In the genomic region with DNA sequence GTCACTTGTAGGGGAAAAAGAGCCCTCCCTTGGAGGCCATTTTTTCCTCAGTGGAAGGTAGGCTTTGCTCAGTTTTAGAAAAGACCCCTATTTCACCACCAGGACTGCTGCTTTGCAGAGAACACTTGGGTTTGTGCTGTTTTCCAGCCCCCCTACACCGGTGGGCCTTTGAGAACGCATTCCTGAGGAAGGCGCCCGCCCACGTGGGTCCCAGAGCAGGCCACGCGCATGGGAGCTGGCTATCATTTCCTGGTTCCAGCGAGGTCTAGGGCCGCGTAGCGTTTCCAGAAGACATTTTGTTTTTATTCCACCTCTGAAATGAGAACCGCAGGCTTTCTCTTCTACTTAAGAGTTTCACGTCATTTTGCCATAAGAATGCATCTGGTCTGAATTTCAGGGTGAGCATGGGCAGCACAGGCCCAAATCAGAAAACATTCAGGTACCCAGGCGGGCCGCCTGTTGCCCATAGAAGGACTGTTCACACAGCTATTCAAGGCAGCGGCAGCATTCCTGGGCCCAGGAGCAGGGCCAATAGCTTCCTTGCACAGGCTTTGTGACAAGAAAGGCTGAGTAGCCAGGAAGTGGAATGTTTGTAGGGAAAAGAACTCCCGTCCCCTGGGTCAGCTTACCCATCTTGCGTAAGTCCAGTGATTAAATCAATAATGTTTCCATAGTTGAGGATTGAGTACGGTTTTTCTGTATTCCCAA, we compare ENCODE assay signal across 9 cellular contexts. TPM values are rescaled to one million over a fixed set of nuclear protein-coding genes. Genes with fewer than 3 reads are reported as not detected.
DNase-seq lines count a peak whose midpoint lies in the region; ATAC-seq and TF ChIP-seq lines count a peak whose summit lies in the region.
"Had no signal": no experiment of that assay in that cellular context is flagged by ENCODE, and none has a peak within 500 bp of the region (broad histone marks: within the 10 kb centered on the region; RNA-seq: fewer than 3 reads in every experiment).

No MANE protein-coding gene starts in this region.

- H3K27ac Mint-ChIP-seq in T-helper 17 cell: peak overlapping the region; percentile 91

- no peaks in the 10 kb centered on the region for H3K27me3 Mint-ChIP-seq in T-helper 17 cell

- H3K36me3 ChIP-seq in mucosa of descending colon (ENCODE audit: low read depth) (no peaks in the 10 kb centered on the region), upper lobe of left lung (peaks cover 0 to 2% (median under 1%) of the 10 kb centered on the region in 4 donors)

- H3K27ac ChIP-seq in epithelial cell of prostate (peak overlapping the region; percentile 98), upper lobe of left lung (peak overlapping the region; percentile 96 to 100 (median 98))

- DNase-seq in T-helper 17 cell (no peak), epithelial cell of prostate (ENCODE audit: low read depth, low spot score) (no peak), mucosa of descending colon (peak; percentile 49 to 69 (median 60)), upper lobe of left lung (peak; percentile 82 to 84), NCI-H187 treated with DMSO at 0.1 percent for 48 hours (lab: John Stamatoyannopoulos, UW) (no peak), NCI-H2029 treated with DMSO at 0.1 percent for 48 hours (lab: John Stamatoyannopoulos, UW) (no peak)

- TF ChIP-seq CTCF in GM12872 (IDR thresholded peaks at IDR 0.05; ENCODE audit: insufficient read depth, low read depth, low read length) (0 out of 3 replicates have a peak, but pooled peaks have one; percentile 5), mucosa of descending colon (IDR thresholded peaks at IDR 0.05) (no peak), upper lobe of left lung (IDR thresholded peaks at IDR 0.05) (peak in 3 of 6 experiments; percentile 16 to 40 (median 26))

- 22 to 28% methylated on average over 19 of the region's 19 CpGs for WGBS in upper lobe of left lung, 2 donors

- peaks cover 13% of the 10 kb centered on the region for H3K4me1 Mint-ChIP-seq in T-helper 17 cell

- H3K27me3 ChIP-seq in upper lobe of left lung: no peaks in the 10 kb centered on the region

- ATAC-seq in T-helper 17 cell (no peak), mucosa of descending colon (no peak), upper lobe of left lung (ENCODE audit: low FRiP score in 2 of 2) (peak; percentile 27 to 52), GM19463 (IDR thresholded peaks at IDR 0.05; ENCODE audit: unreplicated experiment) (no peak)

- no peaks in the 10 kb centered on the region for H3K9me3 ChIP-seq in T-helper 17 cell (ENCODE audit: control insufficient read depth, low read length, poor library complexity, severe bottlenecking)
- no peaks in the 10 kb centered on the region for H3K9me3 ChIP-seq in mucosa of descending colon
- H3K9me3 ChIP-seq in upper lobe of left lung: no peaks in the 10 kb centered on the region

- peak overlapping the region; percentile 90 for H3K4me3 Mint-ChIP-seq in T-helper 17 cell

- H3K4me1 ChIP-seq in mucosa of descending colon (ENCODE audit: low read depth) (peaks cover 16% of the 10 kb centered on the region), upper lobe of left lung (peaks cover 30 to 36% (median 33%) of the 10 kb centered on the region in 4 donors)

- peak in 2 of 4 donors; percentile 11 to 44 for TF ChIP-seq POLR2A in upper lobe of left lung (IDR thresholded peaks at IDR 0.05)

- intact Hi-C loops in mucosa of descending colon (cut with DNase I, micrococcal nuclease): no loop called here

- no peak for TF ChIP-seq EP300 in upper lobe of left lung (IDR thresholded peaks at IDR 0.05)

- no peaks in the 10 kb centered on the region for H3K36me3 Mint-ChIP-seq in T-helper 17 cell (ENCODE audit: low read depth)

- H3K4me3 ChIP-seq in mucosa of descending colon (no peak overlapping the region), upper lobe of left lung (peak overlapping the region in 3 of 4 donors; percentile 72 to 99 (median 79))

RNA-seq across cellular contexts. Expression of a gene that starts 1.3 kb away (rescaled TPM):
- total RNA-seq in T-helper 17 cell (10 to 100 TPM; 26.1 to 33.8 TPM), mucosa of descending colon (10 to 100 TPM in 2 of 3 donors, 1 to 10 TPM in 1; 8.7 to 68.2 (median 10.7) TPM), upper lobe of left lung (10 to 100 TPM; 26.4 to 66.0 (median 39.7) TPM)

RNA-seq across cellular contexts. Expression of a gene that starts 9.5 kb away (rescaled TPM):
- 1 to 10 TPM; 5.9 to 8.0 TPM for total RNA-seq in T-helper 17 cell
- 10 to 100 TPM in 1 of 3 donors, 1 to 10 TPM in 2; 6.6 to 21.5 (median 8.9) TPM for total RNA-seq in mucosa of descending colon
- 10 to 100 TPM in 3 of 6 donors, 1 to 10 TPM in 3; 8.4 to 23.0 (median 9.8) TPM for total RNA-seq in upper lobe of left lung

RNA-seq across cellular contexts. Expression of a gene that starts 20.7 kb away (rescaled TPM):
- total RNA-seq in T-helper 17 cell (10 to 100 TPM; 13.3 to 14.0 TPM), mucosa of descending colon (10 to 100 TPM in 2 of 3 donors, 1 to 10 TPM in 1; 8.5 to 19.4 (median 13.7) TPM), upper lobe of left lung (10 to 100 TPM in 5 of 6 donors, 1 to 10 TPM in 1; 7.7 to 26.2 (median 17.3) TPM)

RNA-seq across cellular contexts. Expression of a gene that starts 24.2 kb away (rescaled TPM):
- total RNA-seq in T-helper 17 cell (10 to 100 TPM; 34.0 to 34.2 TPM), mucosa of descending colon (10 to 100 TPM; 36.8 to 53.9 (median 42.3) TPM), upper lobe of left lung (10 to 100 TPM; 16.2 to 56.6 (median 36.9) TPM)

RNA-seq across cellular contexts. Expression of a gene that starts 48.9 kb away (rescaled TPM):
- total RNA-seq in T-helper 17 cell (not detected), mucosa of descending colon (under 1 TPM in 2 of 3 donors, not detected in 1; 0.13 to 0.14 TPM), upper lobe of left lung (under 1 TPM in 2 of 6 donors, not detected in 4; 0.11 to 0.15 TPM)
- total RNA-seq: activated CD8-positive, alpha-beta memory T cell treated with anti-CD3 and anti-CD28 coated beads for 36 hours had no signal

Comparison
In these comparisons a context has a peak if more than half of its experiments do, and no peak if none do; other contexts are left out.
1. ATAC-seq: peak in upper lobe of left lung (2 of 2); none in T-helper 17 cell (single experiment), mucosa of descending colon (single experiment) and GM19463 (single experiment).
2. DNase-seq: peak in mucosa of descending colon (3 of 3) and upper lobe of left lung (2 of 2); none in T-helper 17 cell (0 of 3), epithelial cell of prostate (single experiment), NCI-H187 treated with DMSO at 0.1 percent for 48 hours (single experiment) and NCI-H2029 treated with DMSO at 0.1 percent for 48 hours (single experiment).